In genomic region chr1:201480231-201481003, GRCh38 we compare ENCODE assay signal across 8 cellular contexts.
DNase-seq lines count a peak whose midpoint lies in the region; ATAC-seq and TF ChIP-seq lines count a peak whose summit lies in the region.

No MANE protein-coding gene starts in this region.

- H3K4me3 ChIP-seq in GM12865 (ENCODE audit: low read depth, low read length) (peak overlapping the region; percentile 58), cardiac fibroblast (replicated peaks in 1 of 2; ENCODE audit: low read depth in 2 of 2, low read length in 2 of 2) (peak overlapping the region in 1 of 2 donors; percentile 21)

- peak; percentile 36 for ATAC-seq in HG02623 (IDR thresholded peaks at IDR 0.05; ENCODE audit: unreplicated experiment)

- peak; percentile 90 for DNase-seq in GM12865 (ENCODE audit: low read depth)
- peak; percentile 91 for DNase-seq in NCI-H1694 (lab: John Stamatoyannopoulos, UW)
- DNase-seq in UCSD-AML1 (lab: John Stamatoyannopoulos, UW; ENCODE audit: unreplicated experiment), result peak; percentile 79
- DNase-seq in cardiac fibroblast (ENCODE audit: low read depth in 2 of 2), result peak; percentile 44 to 92
- DNase-seq in kidney tubule cell (ENCODE audit: low spot score), result peak; percentile 89
- peak; percentile 22 for DNase-seq in stimulated activated CD4-positive, alpha-beta T cell treated with anti-CD3 and anti-CD28 coated beads, Interleukin-2, amount 100 ng/mL, for 4 hours (ENCODE audit: low read depth)
- DNase-seq in medulla oblongata (ENCODE audit: extremely low spot score), result no peak

- no peak for TF ChIP-seq CTCF in GM12865 (IDR thresholded peaks at IDR 0.05; ENCODE audit: insufficient read depth, low read depth, low read length, missing control alignments)
- peak; percentile 12 for TF ChIP-seq CTCF in cardiac fibroblast (IDR thresholded peaks at IDR 0.05; ENCODE audit: low read depth, low read length)
